ENCODE assay signal across 14 cellular contexts in genomic region chr13:83183439-83184149, GRCh38.
DNase-seq lines count a peak whose midpoint lies in the region; ATAC-seq and TF ChIP-seq lines count a peak whose summit lies in the region.
"Had no signal": no experiment of that assay in that cellular context is flagged by ENCODE, and none has a peak within 500 bp of the region (broad histone marks: within the 10 kb centered on the region; RNA-seq: fewer than 3 reads in every experiment).

No MANE protein-coding gene starts in this region.

- H3K4me3 ChIP-seq in mesenchymal stem cell (ENCODE audit: insufficient read depth in 1 of 2, low read depth in 1 of 2, low read length in 2 of 2): no peak overlapping the region

- H3K18ac ChIP-seq in mesenchymal stem cell (ENCODE audit: low read depth in 1 of 2, low read length in 2 of 2): peak overlapping the region in 1 of 2 experiments; percentile 5

- no peak overlapping the region for H2AFZ ChIP-seq in mesenchymal stem cell (ENCODE audit: low read depth, low read length)

- no peaks in the 10 kb centered on the region for H3K4me1 ChIP-seq in mesenchymal stem cell (ENCODE audit: control insufficient read depth, insufficient read depth, low read depth, low read length)

- H3K27me3 Mint-ChIP-seq in chondrocyte (ENCODE audit: low read depth): no peaks in the 10 kb centered on the region
- H3K27me3 Mint-ChIP-seq: B cell; CD4-positive, alpha-beta memory T cell; IgD-negative memory B cell had no signal

- H4K8ac ChIP-seq in mesenchymal stem cell (ENCODE audit: low read length): no peak overlapping the region

- H3K14ac ChIP-seq in mesenchymal stem cell (ENCODE audit: low read length in 2 of 2): no peak overlapping the region

- H4K91ac ChIP-seq in mesenchymal stem cell (ENCODE audit: low read length): peak overlapping the region; percentile 28

- H3K4ac ChIP-seq in mesenchymal stem cell (ENCODE audit: low read depth in 1 of 2, low read length in 2 of 2): peak overlapping the region in 1 of 2 experiments; percentile 39

- H3K4me2 ChIP-seq in mesenchymal stem cell (ENCODE audit: low read length, poor library complexity, severe bottlenecking): no peak overlapping the region

- H3K9me3 Mint-ChIP-seq in chondrocyte (ENCODE audit: low read depth): peaks cover 9% of the 10 kb centered on the region
- peaks cover 12% of the 10 kb centered on the region for H3K9me3 Mint-ChIP-seq in stimulated activated effector memory CD8-positive, alpha-beta T cell treated with anti-CD3 and anti-CD28 coated beads, Interleukin-12 subunit alpha, Interleukin-12 subunit beta, amount 100 ng/mL, for 72 hours

- DNase-seq in chondrocyte (ENCODE audit: low spot score): peak; percentile 74
- no peak for DNase-seq in mesenchymal stem cell
- DNase-seq in stimulated activated effector memory CD8-positive, alpha-beta T cell treated with anti-CD3 and anti-CD28 coated beads, Interleukin-12 subunit alpha, Interleukin-12 subunit beta, amount 100 ng/mL, for 72 hours (ENCODE audit: low spot score in 2 of 2): no peak
- DNase-seq in pons (ENCODE audit: low spot score): no peak
- no peak for DNase-seq in HPDE6-E6E7 (ENCODE audit: extremely low spot score)
- no peak for DNase-seq in stimulated activated CD4-positive, alpha-beta T cell treated with anti-CD3 and anti-CD28 coated beads, Interleukin-4, amount 100 ng/mL, for 24 hours
- no peak for DNase-seq in OCI-M2 (lab: John Stamatoyannopoulos, UW; ENCODE audit: unreplicated experiment)
- DNase-seq: CD4-positive, alpha-beta memory T cell; DMS79 had no signal

- ATAC-seq in stimulated activated effector memory CD8-positive, alpha-beta T cell treated with anti-CD3 and anti-CD28 coated beads, Interleukin-12 subunit alpha, Interleukin-12 subunit beta, amount 100 ng/mL, for 72 hours: peak; percentile 51
- ATAC-seq: HCT116 had no signal

- H3K27ac ChIP-seq in mesenchymal stem cell (ENCODE audit: low read length, poor library complexity, severe bottlenecking): no peak overlapping the region
- H3K27ac ChIP-seq: C4-2B, HL-60 had no signal

- peak overlapping the region; percentile 5 to 29 for H2BK12ac ChIP-seq in mesenchymal stem cell (ENCODE audit: low read length in 2 of 2)

- H3K4me3 Mint-ChIP-seq in chondrocyte (ENCODE audit: unreplicated experiment): no peak overlapping the region
- no peak overlapping the region for H3K4me3 Mint-ChIP-seq in stimulated activated effector memory CD8-positive, alpha-beta T cell treated with anti-CD3 and anti-CD28 coated beads, Interleukin-12 subunit alpha, Interleukin-12 subunit beta, amount 100 ng/mL, for 72 hours
- H3K4me3 Mint-ChIP-seq: B cell; CD4-positive, alpha-beta memory T cell; IgD-negative memory B cell had no signal

- no peak overlapping the region for H2BK15ac ChIP-seq in mesenchymal stem cell (ENCODE audit: low read depth, poor library complexity, severe bottlenecking)

- no peak overlapping the region for H3K9ac ChIP-seq in mesenchymal stem cell (ENCODE audit: low read length)

- peaks cover 0 to 3% of the 10 kb centered on the region in 2 experiments for H3K36me3 ChIP-seq in mesenchymal stem cell (ENCODE audit: control insufficient read depth in 1 of 2, insufficient read depth in 2 of 2, low read depth in 1 of 2, low read length in 2 of 2)

- H3K79me1 ChIP-seq in mesenchymal stem cell (replicated peaks; ENCODE audit: low read length, poor library complexity, severe bottlenecking): no peaks in the 10 kb centered on the region

- no peak overlapping the region for H2BK120ac ChIP-seq in mesenchymal stem cell (ENCODE audit: low read depth, low read length)

- no peak overlapping the region for H2BK5ac ChIP-seq in mesenchymal stem cell (ENCODE audit: low read depth, low read length, poor library complexity, severe bottlenecking)

- H3K36me3 Mint-ChIP-seq in chondrocyte (ENCODE audit: low read depth): peaks cover 2% of the 10 kb centered on the region
- H3K36me3 Mint-ChIP-seq in stimulated activated effector memory CD8-positive, alpha-beta T cell treated with anti-CD3 and anti-CD28 coated beads, Interleukin-12 subunit alpha, Interleukin-12 subunit beta, amount 100 ng/mL, for 72 hours: no peaks in the 10 kb centered on the region
- H3K36me3 Mint-ChIP-seq: CD4-positive, alpha-beta memory T cell; IgD-negative memory B cell had no signal

- no peak for TF ChIP-seq CTCF in chondrocyte (IDR thresholded peaks at IDR 0.05)

- H3K27me3 ChIP-seq in mesenchymal stem cell (ENCODE audit: control insufficient read depth in 1 of 2, insufficient read depth in 1 of 2, low read length in 2 of 2): no peaks in the 10 kb centered on the region

- H3K4me1 Mint-ChIP-seq in chondrocyte (ENCODE audit: low read depth): peaks cover 4% of the 10 kb centered on the region
- H3K4me1 Mint-ChIP-seq in stimulated activated effector memory CD8-positive, alpha-beta T cell treated with anti-CD3 and anti-CD28 coated beads, Interleukin-12 subunit alpha, Interleukin-12 subunit beta, amount 100 ng/mL, for 72 hours: no peaks in the 10 kb centered on the region
- H3K4me1 Mint-ChIP-seq: B cell; CD4-positive, alpha-beta memory T cell; IgD-negative memory B cell had no signal

- peaks cover 11% of the 10 kb centered on the region for H3K9me3 ChIP-seq in mesenchymal stem cell (ENCODE audit: control insufficient read depth, low read length)

- H3K27ac Mint-ChIP-seq in chondrocyte (ENCODE audit: unreplicated experiment): no peak overlapping the region
- no peak overlapping the region for H3K27ac Mint-ChIP-seq in stimulated activated effector memory CD8-positive, alpha-beta T cell treated with anti-CD3 and anti-CD28 coated beads, Interleukin-12 subunit alpha, Interleukin-12 subunit beta, amount 100 ng/mL, for 72 hours
- H3K27ac Mint-ChIP-seq: B cell; CD4-positive, alpha-beta memory T cell; IgD-negative memory B cell had no signal

- H2AK5ac ChIP-seq in mesenchymal stem cell (ENCODE audit: low read length, severe bottlenecking): no peak overlapping the region

- H3K23ac ChIP-seq in mesenchymal stem cell (ENCODE audit: low read length in 2 of 2): no peak overlapping the region

- WGBS in mesenchymal stem cell: 92% methylated on average over 14 of the region's 14 CpGs
